In genomic region chr13:110309159-110309476, GRCh38 we compare ENCODE assay signal across 9 cellular contexts. TPM values are rescaled to one million over a fixed set of nuclear protein-coding genes. Genes with fewer than 3 reads are reported as not detected.
DNase-seq lines count a peak whose midpoint lies in the region; ATAC-seq and TF ChIP-seq lines count a peak whose summit lies in the region.
"Had no signal": no experiment of that assay in that cellular context is flagged by ENCODE, and none has a peak within 500 bp of the region (broad histone marks: within the 10 kb centered on the region; RNA-seq: fewer than 3 reads in every experiment).

No MANE protein-coding gene starts in this region.

- no peak for TF ChIP-seq POLR2A in esophagus muscularis mucosa (IDR thresholded peaks at IDR 0.05; ENCODE audit: low read depth)
- no peak for TF ChIP-seq POLR2A in thyroid gland (IDR thresholded peaks at IDR 0.05)

- H3K27me3 ChIP-seq in RWPE2 (ENCODE audit: insufficient read depth, poor library complexity, severe bottlenecking) (no peaks in the 10 kb centered on the region), esophagus muscularis mucosa (peaks cover 0 to 5% (median 2%) of the 10 kb centered on the region in 4 donors), mucosa of stomach (ENCODE audit: control insufficient read depth, insufficient read depth, low read length) (peaks cover 50% of the 10 kb centered on the region), thyroid gland (no peaks in the 10 kb centered on the region)

- H3K4me3 ChIP-seq in RWPE2 (ENCODE audit: severe bottlenecking) = peak overlapping the region; percentile 69
- H3K4me3 ChIP-seq in esophagus muscularis mucosa = peak overlapping the region; percentile 93 to 97 (median 94)
- peak overlapping the region; percentile 25 for H3K4me3 ChIP-seq in mucosa of stomach (ENCODE audit: low read length)
- peak overlapping the region; percentile 76 to 97 (median 76) for H3K4me3 ChIP-seq in thyroid gland (replicated peaks in 1 of 3)

- H3K9ac ChIP-seq in mucosa of stomach (ENCODE audit: low read length) = peak overlapping the region; percentile 58

- peaks cover 43% of the 10 kb centered on the region for H3K36me3 ChIP-seq in RWPE2 (ENCODE audit: low read depth)
- peaks cover 0 to 14% (median 6%) of the 10 kb centered on the region in 4 donors for H3K36me3 ChIP-seq in esophagus muscularis mucosa
- H3K36me3 ChIP-seq in mucosa of stomach (ENCODE audit: control insufficient read depth, insufficient read depth, low read length) = no peaks in the 10 kb centered on the region
- H3K36me3 ChIP-seq in thyroid gland = no peaks in the 10 kb centered on the region

- DNase-seq in RWPE2 (ENCODE audit: low spot score) (no peak), esophagus muscularis mucosa (ENCODE audit: extremely low spot score) (no peak), thyroid gland (no peak), Ammon's horn (ENCODE audit: low spot score) (no peak), cortex of kidney (lab: John Stamatoyannopoulos, UW) (no peak), RPMI8226 (no peak)
- DNase-seq: NCI-H2107 had no signal

- no peaks in the 10 kb centered on the region for H3K9me3 ChIP-seq in RWPE2 (ENCODE audit: severe bottlenecking)
- H3K9me3 ChIP-seq in esophagus muscularis mucosa = no peaks in the 10 kb centered on the region
- no peaks in the 10 kb centered on the region for H3K9me3 ChIP-seq in mucosa of stomach (ENCODE audit: control insufficient read depth, low read length)
- H3K9me3 ChIP-seq in thyroid gland = no peaks in the 10 kb centered on the region

- intact Hi-C loops in esophagus muscularis mucosa (cut with DNase I) = loop anchor here (5.0 kb wide), 2 partner anchors 33 to 108 kb away; no protein-coding TSS in a partner anchor
- intact Hi-C loops in thyroid gland (cut with DNase I) = no loop called here

- H3K4me1 ChIP-seq in RWPE2 (ENCODE audit: insufficient read depth, poor library complexity, severe bottlenecking) = peaks cover 35% of the 10 kb centered on the region
- H3K4me1 ChIP-seq in esophagus muscularis mucosa = peaks cover 49 to 66% (median 61%) of the 10 kb centered on the region in 4 donors
- peaks cover 7% of the 10 kb centered on the region for H3K4me1 ChIP-seq in mucosa of stomach (ENCODE audit: control insufficient read depth, insufficient read depth, low read length)
- peaks cover 45 to 67% of the 10 kb centered on the region in 2 donors for H3K4me1 ChIP-seq in thyroid gland

- ATAC-seq in RWPE2 (ENCODE audit: low read depth) (no peak), GM21367 (IDR thresholded peaks at IDR 0.05; ENCODE audit: unreplicated experiment) (no peak)

- peak overlapping the region; percentile 99 for H3K27ac ChIP-seq in RWPE2 (ENCODE audit: poor library complexity, severe bottlenecking)
- H3K27ac ChIP-seq in esophagus muscularis mucosa (replicated peaks in 1 of 4) = peak overlapping the region; percentile 99
- H3K27ac ChIP-seq in thyroid gland = peak overlapping the region; percentile 90 to 99 (median 93)

- TF ChIP-seq CTCF in RWPE2 (IDR thresholded peaks at IDR 0.05; ENCODE audit: poor library complexity, severe bottlenecking) (no peak), esophagus muscularis mucosa (IDR thresholded peaks at IDR 0.05) (no peak), thyroid gland (IDR thresholded peaks at IDR 0.05) (no peak)

- TF ChIP-seq EP300 in esophagus muscularis mucosa (IDR thresholded peaks at IDR 0.05) = no peak

- 28% methylated on average over 6 of the region's 7 CpGs for WGBS in esophagus muscularis mucosa
- WGBS in thyroid gland, 2 donors = 18 to 21% methylated on average over 4 to 7 of the region's 7 CpGs

RNA-seq across cellular contexts. Expression of gene COL4A2, which starts 2.0 kb away (rescaled TPM):
- total RNA-seq in esophagus muscularis mucosa (100 to 1,000 TPM; 419 to 931 (median 555) TPM), thyroid gland (100 to 1,000 TPM in 3 of 4 donors, 10 to 100 TPM in 1; 97.6 to 193 (median 131) TPM)

RNA-seq across cellular contexts. Expression of gene COL4A1, which starts 2.2 kb away (rescaled TPM):
- total RNA-seq in esophagus muscularis mucosa = 100 to 1,000 TPM; 328 to 578 (median 405) TPM
- 100 to 1,000 TPM in 2 of 4 donors, 10 to 100 TPM in 2; 71.3 to 161 (median 112) TPM for total RNA-seq in thyroid gland

Comparison
In these comparisons a context has a peak if more than half of its experiments do, and no peak if none do; other contexts are left out.
1. H3K4me3 ChIP-seq: peak in every context shown above with its lines; median percentile 94 in esophagus muscularis mucosa; 76 in thyroid gland; 69 in RWPE2; 25 in mucosa of stomach.